8 cellular contexts compared by ENCODE assay signal in the genomic region with DNA sequence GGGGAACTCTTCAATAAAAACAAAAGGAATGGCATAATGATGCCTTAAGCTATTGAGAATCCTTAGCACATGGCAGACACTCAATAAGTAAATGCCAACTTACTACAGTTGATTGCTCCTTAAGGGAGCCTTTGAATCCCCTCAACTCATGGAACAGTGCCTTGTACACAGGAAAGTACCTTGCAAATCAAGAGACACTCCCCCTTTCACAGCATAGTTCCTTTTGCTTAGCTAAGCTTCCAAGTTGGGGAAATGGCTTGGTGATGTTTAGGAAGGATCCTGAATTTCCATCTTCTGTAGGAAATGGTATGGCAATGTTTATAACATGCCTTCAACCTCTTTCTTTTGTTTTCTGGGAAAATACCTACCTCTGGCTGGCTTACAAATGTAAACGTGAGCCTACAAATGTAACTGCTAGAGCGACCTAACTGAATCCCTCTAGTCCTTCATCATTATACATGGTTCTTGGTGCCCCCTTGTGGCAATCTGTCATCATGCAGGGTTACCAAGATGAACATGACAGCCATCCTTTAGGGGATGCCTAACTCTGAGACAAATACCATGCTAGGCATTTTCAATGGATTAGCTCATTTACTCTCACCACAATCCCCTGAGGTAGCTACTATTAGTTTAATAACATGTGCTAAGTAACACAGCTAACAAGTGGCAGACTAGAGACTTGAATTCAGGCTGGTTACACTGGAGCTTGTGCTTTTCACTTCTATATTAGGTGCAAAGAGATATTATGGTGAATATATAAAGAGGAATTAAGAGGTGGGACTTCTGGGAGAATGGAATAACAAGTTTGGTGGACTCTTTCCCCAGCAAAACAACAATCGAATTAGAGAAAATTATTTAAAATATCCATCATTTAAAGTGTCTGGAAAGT.
A peak's percentile ranks its signal among the peaks of the same experiment; 100 is the strongest.
DNase-seq lines count a peak whose midpoint lies in the region; ATAC-seq and TF ChIP-seq lines count a peak whose summit lies in the region.

No MANE protein-coding gene starts in this region.

- H3K4me3 ChIP-seq in Karpas-422 (ENCODE audit: low read length) (no peak overlapping the region), Peyer's patch (no peak overlapping the region), fibroblast of the aortic adventitia (ENCODE audit: low read depth, low read length) (no peak overlapping the region)

- in situ Hi-C loops in G401 (cut with HindIII; ENCODE audit: low sequenced_read_pairs): no loop called here

- H3K9me3 ChIP-seq in Karpas-422 (ENCODE audit: low read length): peaks cover 8% of the 10 kb centered on the region
- H3K9me3 ChIP-seq in Peyer's patch: no peaks in the 10 kb centered on the region

- H3K4me3 Mint-ChIP-seq in activated T-cell treated with anti-CD3 and anti-CD28 coated beads, Interleukin-2, amount 50 U/mL, for 4 hours: no peak overlapping the region
- H3K4me3 Mint-ChIP-seq in type B pancreatic cell: no peak overlapping the region

- H3K9me3 Mint-ChIP-seq in activated T-cell treated with anti-CD3 and anti-CD28 coated beads, Interleukin-2, amount 50 U/mL, for 4 hours: peaks cover 11% of the 10 kb centered on the region
- peaks cover 1% of the 10 kb centered on the region for H3K9me3 Mint-ChIP-seq in type B pancreatic cell

- H3K4me1 Mint-ChIP-seq in activated T-cell treated with anti-CD3 and anti-CD28 coated beads, Interleukin-2, amount 50 U/mL, for 4 hours (ENCODE audit: low read depth): peaks cover 2% of the 10 kb centered on the region
- no peaks in the 10 kb centered on the region for H3K4me1 Mint-ChIP-seq in type B pancreatic cell (ENCODE audit: unreplicated experiment)

- no peak for TF ChIP-seq POLR2A in Peyer's patch (IDR thresholded peaks at IDR 0.05)

- H3K9ac ChIP-seq in Karpas-422 (ENCODE audit: low read length): no peak overlapping the region

- peaks cover 5% of the 10 kb centered on the region for H3K27me3 Mint-ChIP-seq in activated T-cell treated with anti-CD3 and anti-CD28 coated beads, Interleukin-2, amount 50 U/mL, for 4 hours (ENCODE audit: low read depth)
- H3K27me3 Mint-ChIP-seq in type B pancreatic cell: peaks cover 3% of the 10 kb centered on the region

- H3K27ac ChIP-seq in Karpas-422 (ENCODE audit: low read length) (no peak overlapping the region), Peyer's patch (no peak overlapping the region)

- no peak overlapping the region for H3K27ac Mint-ChIP-seq in type B pancreatic cell

- peak overlapping the region; percentile 34; the same call in 1 of the 2 replicates for H2AFZ ChIP-seq in Karpas-422 (ENCODE audit: low read length)

- H4K20me1 ChIP-seq in Karpas-422 (ENCODE audit: insufficient read depth, low read depth, low read length): no peaks in the 10 kb centered on the region

- no peaks in the 10 kb centered on the region for H3K79me2 ChIP-seq in Karpas-422 (ENCODE audit: low read length)

- DNase-seq in G401 (ENCODE audit: low spot score) (peak; percentile 64), GOT3 (lab: John Stamatoyannopoulos, UW) (peak; percentile 14), Karpas-422 (peak; percentile 90), Peyer's patch (peak in 2 of 3 donors; percentile 71 to 92), fibroblast of the aortic adventitia (ENCODE audit: low read depth) (peak; percentile 71), omental fat pad (ENCODE audit: low spot score) (peak; percentile 65), type B pancreatic cell (ENCODE audit: extremely low spot score, unreplicated experiment) (no peak)
- DNase-seq in activated T-cell treated with anti-CD3 and anti-CD28 coated beads, Interleukin-2, amount 50 U/mL, for 4 hours: peak; percentile 57

- 0 out of 2 replicates have a peak, but pooled peaks cover 5% of the 10 kb centered on the region for H3K27me3 ChIP-seq in Karpas-422 (ENCODE audit: low read length)
- H3K27me3 ChIP-seq in Peyer's patch: no peaks in the 10 kb centered on the region

- TF ChIP-seq CTCF in Peyer's patch (IDR thresholded peaks at IDR 0.05): peak; percentile 32 to 83 (median 76)
- TF ChIP-seq CTCF in fibroblast of the aortic adventitia (IDR thresholded peaks at IDR 0.05; ENCODE audit: insufficient read depth, low read length): peak; percentile 82
- TF ChIP-seq CTCF in omental fat pad (IDR thresholded peaks at IDR 0.05): no peak
- TF ChIP-seq CTCF in type B pancreatic cell (conservative IDR thresholded peaks at IDR 0.05): peak; percentile 82

- ATAC-seq in activated T-cell treated with anti-CD3 and anti-CD28 coated beads, Interleukin-2, amount 50 U/mL, for 4 hours: peak; percentile 77 to 81
- ATAC-seq in omental fat pad (ENCODE audit: low FRiP score): no peak

- peaks cover 3% of the 10 kb centered on the region for H3K36me3 Mint-ChIP-seq in activated T-cell treated with anti-CD3 and anti-CD28 coated beads, Interleukin-2, amount 50 U/mL, for 4 hours (ENCODE audit: insufficient read depth)
- no peaks in the 10 kb centered on the region for H3K36me3 Mint-ChIP-seq in type B pancreatic cell

- H3K36me3 ChIP-seq in Karpas-422 (ENCODE audit: insufficient read depth, low read length) (no peaks in the 10 kb centered on the region), Peyer's patch (no peaks in the 10 kb centered on the region)

- 0 out of 2 replicates have a peak, but pooled peaks cover 2% of the 10 kb centered on the region for H3K4me1 ChIP-seq in Karpas-422 (ENCODE audit: low read length)
- H3K4me1 ChIP-seq in Peyer's patch: no peaks in the 10 kb centered on the region

- no peak overlapping the region for H3K4me2 ChIP-seq in Karpas-422 (ENCODE audit: low read depth, low read length, poor library complexity, severe bottlenecking)

- no peaks in the 10 kb centered on the region for H3K9me2 ChIP-seq in Karpas-422 (replicated peaks; ENCODE audit: insufficient read depth, low read length)

Comparison
In these comparisons a context has a peak if more than half of its experiments do, and no peak if none do; other contexts are left out.
1. CTCF ChIP-seq: peak in Peyer's patch (6 of 6), fibroblast of the aortic adventitia (single experiment) and type B pancreatic cell (single experiment); none in omental fat pad (0 of 3).